ENCODE assay signal across 12 cellular contexts in genomic region chr17:30113213-30113612, GRCh38. TPM values are rescaled to one million over a fixed set of nuclear protein-coding genes. Genes with fewer than 3 reads are reported as not detected.
DNase-seq lines count a peak whose midpoint lies in the region; ATAC-seq and TF ChIP-seq lines count a peak whose summit lies in the region.
"Had no signal": no experiment of that assay in that cellular context is flagged by ENCODE, and none has a peak within 500 bp of the region (broad histone marks: within the 10 kb centered on the region; RNA-seq: fewer than 3 reads in every experiment).

No MANE protein-coding gene starts in this region.

- H3K27ac ChIP-seq in 22Rv1, result peak overlapping the region; percentile 29; the same call in 1 of the 2 replicates
- peak overlapping the region; percentile 89 for H3K27ac ChIP-seq in PC-3 (ENCODE audit: low read length)
- H3K27ac ChIP-seq in esophagus muscularis mucosa (replicated peaks in 1 of 4), result no peak overlapping the region
- H3K27ac ChIP-seq in SK-N-SH (ENCODE audit: low read depth in 2 of 2, low read length in 1 of 2), result no peak overlapping the region
- H3K27ac ChIP-seq: dorsolateral prefrontal cortex had no signal

- ATAC-seq in GM21381 (IDR thresholded peaks at IDR 0.05; ENCODE audit: unreplicated experiment), result peak; percentile 42
- ATAC-seq in PC-3, result peak; percentile 87

- intact Hi-C loops in PC-3 (cut with micrococcal nuclease), result no loop called here
- intact Hi-C loops in esophagus muscularis mucosa (cut with DNase I), result no loop called here

- no peak for TF ChIP-seq EP300 in esophagus muscularis mucosa (IDR thresholded peaks at IDR 0.05)
- no peak for TF ChIP-seq EP300 in SK-N-SH (IDR thresholded peaks at IDR 0.05; ENCODE audit: borderline replicate concordance in 1 of 2, low read depth in 1 of 2, low read length in 1 of 2)

- CTCF ChIA-PET in PC-3 (lab: Charles Lee), result interaction anchor here (1.1 kb wide), 1 partner anchor 8 kb away, joined by 4 read pairs; no protein-coding TSS in a partner anchor
- CTCF ChIA-PET in HEK293T (lab: Yijun Ruan, JAX), result interaction anchor here (1.3 to 4.4 kb wide), 2 partner anchors 8 to 20 kb away, joined by 4 to 35 read pairs; no protein-coding TSS in a partner anchor
- CTCF ChIA-PET in SK-N-SH (lab: Yijun Ruan, JAX), result interaction anchor here (1.1 to 4.3 kb wide), 5 partner anchors 8 to 227 kb away, joined by 3 to 34 read pairs (median 17); no protein-coding TSS in a partner anchor

- peak overlapping the region; percentile 27; the same call in 1 of the 2 replicates for H2AFZ ChIP-seq in PC-3 (ENCODE audit: low read length)
- no peak overlapping the region for H2AFZ ChIP-seq in SK-N-SH (ENCODE audit: low read depth)

- H3F3A ChIP-seq in PC-3 (ENCODE audit: low read length, unreplicated experiment) (peaks cover 3% of the 10 kb centered on the region), SK-N-SH (replicated peaks; ENCODE audit: insufficient read depth) (peaks cover 4% of the 10 kb centered on the region)

- peaks cover 22% of the 10 kb centered on the region for H3K4me1 ChIP-seq in PC-3 (ENCODE audit: insufficient read depth, low read length)
- H3K4me1 ChIP-seq in esophagus muscularis mucosa, result peaks cover 8 to 14% (median 11%) of the 10 kb centered on the region in 4 donors
- peaks cover 3 to 5% of the 10 kb centered on the region in 2 experiments; a peak in 2 of 4 replicates for H3K4me1 ChIP-seq in SK-N-SH (ENCODE audit: control insufficient read depth in 1 of 2, insufficient read depth in 2 of 2, low read depth in 1 of 2, low read length in 1 of 2)

- peaks cover 13% of the 10 kb centered on the region for H3K4me1 Mint-ChIP-seq in nephron progenitor cell

- no peak for TF ChIP-seq CTCF in 22Rv1 (IDR thresholded peaks at IDR 0.05)
- TF ChIP-seq CTCF in PC-3 (conservative IDR thresholded peaks at IDR 0.05; ENCODE audit: low read depth, low read length), result no peak
- TF ChIP-seq CTCF in esophagus muscularis mucosa (IDR thresholded peaks at IDR 0.05), result no peak
- TF ChIP-seq CTCF in nephron progenitor cell (IDR thresholded peaks at IDR 0.05), result no peak
- TF ChIP-seq CTCF in SK-N-SH (IDR thresholded peaks at IDR 0.05), result no peak

- H3K9me3 ChIP-seq in PC-3 (ENCODE audit: low read length) (no peaks in the 10 kb centered on the region), esophagus muscularis mucosa (no peaks in the 10 kb centered on the region), SK-N-SH (no peaks in the 10 kb centered on the region)

- H3K9me2 ChIP-seq in PC-3 (replicated peaks; ENCODE audit: low read length) (no peaks in the 10 kb centered on the region), SK-N-SH (no peaks in the 10 kb centered on the region)

- peaks cover 17% of the 10 kb centered on the region for H3K27me3 Mint-ChIP-seq in nephron progenitor cell (ENCODE audit: low read depth, poor library complexity)

- H3K4me2 ChIP-seq in PC-3 (ENCODE audit: low read length) (peak overlapping the region; percentile 79), SK-N-SH (no peak overlapping the region)

- TF ChIP-seq RAD21 in SK-N-SH (IDR thresholded peaks at IDR 0.05; ENCODE audit: low read length), result no peak

- POLR2A ChIA-PET in PC-3 (lab: Charles Lee; ENCODE audit: unreplicated experiment), result interaction anchor here (0.6 to 1.2 kb wide), 2 partner anchors 8 to 37 kb away, joined by 3 to 8 read pairs; no protein-coding TSS in a partner anchor
- POLR2A ChIA-PET in HEK293T (lab: Yijun Ruan, JAX), result interaction anchor here (1.0 kb wide), 1 partner anchor 9 kb away, joined by 5 read pairs; no protein-coding TSS in a partner anchor
- POLR2A ChIA-PET in SK-N-SH (lab: Yijun Ruan, JAX), result interaction anchor here (1.4 kb wide), 1 partner anchor 9 kb away, joined by 4 read pairs; no protein-coding TSS in a partner anchor

- H4K20me1 ChIP-seq in PC-3 (ENCODE audit: low read length) (no peaks in the 10 kb centered on the region), SK-N-SH (ENCODE audit: insufficient read depth) (no peaks in the 10 kb centered on the region; the same call in 1 of the 2 replicates)

- H3K9ac ChIP-seq in PC-3 (ENCODE audit: low read length) (peak overlapping the region; percentile 43; the same call in 1 of the 2 replicates), SK-N-SH (no peak overlapping the region)

- H3K4me3 Mint-ChIP-seq in nephron progenitor cell, result no peak overlapping the region
- H3K4me3 Mint-ChIP-seq: CD14-positive monocyte had no signal

- no peak overlapping the region for H3K27ac Mint-ChIP-seq in nephron progenitor cell

- no peaks in the 10 kb centered on the region for H3K27me3 ChIP-seq in PC-3 (ENCODE audit: low read length)
- H3K27me3 ChIP-seq in esophagus muscularis mucosa, result no peaks in the 10 kb centered on the region
- no peaks in the 10 kb centered on the region for H3K27me3 ChIP-seq in SK-N-SH (ENCODE audit: insufficient read depth)
- H3K27me3 ChIP-seq: dorsolateral prefrontal cortex had no signal

- H3K36me3 ChIP-seq in PC-3 (ENCODE audit: low read depth, low read length), result no peaks in the 10 kb centered on the region
- H3K36me3 ChIP-seq in esophagus muscularis mucosa, result no peaks in the 10 kb centered on the region
- no peaks in the 10 kb centered on the region for H3K36me3 ChIP-seq in SK-N-SH (replicated peaks in 1 of 2; ENCODE audit: control insufficient read depth in 1 of 2, insufficient read depth in 2 of 2, low read length in 1 of 2)

- no peak for TF ChIP-seq POLR2A in esophagus muscularis mucosa (IDR thresholded peaks at IDR 0.05; ENCODE audit: low read depth)

- H3K36me3 Mint-ChIP-seq in nephron progenitor cell (ENCODE audit: low read depth), result peaks cover 4% of the 10 kb centered on the region
- H3K36me3 Mint-ChIP-seq: CD14-positive monocyte had no signal

- peak; percentile 96 for DNase-seq in PC-3
- peak; percentile 55 for DNase-seq in esophagus muscularis mucosa (ENCODE audit: extremely low spot score)
- no peak for DNase-seq in COLO668 (lab: John Stamatoyannopoulos, UW; ENCODE audit: unreplicated experiment)
- no peak for DNase-seq in HEK293T (ENCODE audit: extremely low spot score)
- DNase-seq in nephron progenitor cell, result no peak
- DNase-seq in SK-N-SH, result no peak
- DNase-seq: activated CD8-positive, alpha-beta memory T cell treated with anti-CD3 and anti-CD28 coated beads, Interleukin-2, amount 50 U/mL, for 4 hours; dorsolateral prefrontal cortex; posterior cingulate gyrus had no signal

- peak overlapping the region; percentile 37; the same call in 1 of the 2 replicates for H3K4me3 ChIP-seq in PC-3 (ENCODE audit: low read length)
- no peak overlapping the region for H3K4me3 ChIP-seq in esophagus muscularis mucosa
- no peak overlapping the region for H3K4me3 ChIP-seq in SK-N-SH (ENCODE audit: low read depth in 2 of 2, low read length in 1 of 2)
- H3K4me3 ChIP-seq: dorsolateral prefrontal cortex had no signal

- no TSS peak for BruUV-seq in PC-3 (replicated peaks; lab: Mats Ljungman, UMichigan)

- H3K79me2 ChIP-seq in PC-3 (ENCODE audit: low read length) (peaks cover 16% of the 10 kb centered on the region), SK-N-SH (ENCODE audit: insufficient read depth) (peaks cover 16% of the 10 kb centered on the region)

- H3K9me3 Mint-ChIP-seq in nephron progenitor cell, result no peaks in the 10 kb centered on the region

TF ChIP-seq in HEK293T, 16 proteins besides CTCF, POLR2A, EP300 and RAD21:
- TF ChIP-seq CTBP1 (IDR thresholded peaks at IDR 0.05; ENCODE audit: borderline replicate concordance) (no peak), FOXA1 (IDR thresholded peaks at IDR 0.05) (no peak), L3MBTL2 (conservative IDR thresholded peaks at IDR 0.05) (no peak), SUZ12 (IDR thresholded peaks at IDR 0.05) (no peak), LEF1 (IDR thresholded peaks at IDR 0.05; ENCODE audit: borderline replicate concordance) (no peak), PKNOX1 (IDR thresholded peaks at IDR 0.05) (no peak), FOXK2 (IDR thresholded peaks at IDR 0.05) (no peak), ZNF384 (IDR thresholded peaks at IDR 0.05) (no peak), TARDBP (IDR thresholded peaks at IDR 0.05) (no peak), FOXM1 (IDR thresholded peaks at IDR 0.05; ENCODE audit: borderline replicate concordance) (no peak), NFRKB (IDR thresholded peaks at IDR 0.05) (no peak), SP1 (IDR thresholded peaks at IDR 0.05) (no peak)

TF ChIP-seq in SK-N-SH, 30 proteins besides CTCF, POLR2A, EP300 and RAD21:
- no peak for TF ChIP-seq FOXJ3 (CRISPR knock-in tag; IDR thresholded peaks at IDR 0.05)
- no peak for TF ChIP-seq USF2 (IDR thresholded peaks at IDR 0.05; ENCODE audit: borderline replicate concordance, low read depth, low read length)
- TF ChIP-seq GABPA (IDR thresholded peaks at IDR 0.05; ENCODE audit: low read depth), result no peak
- no peak for TF ChIP-seq TCF12 (IDR thresholded peaks at IDR 0.05)
- no peak for TF ChIP-seq GATA2 (CRISPR knock-in tag; IDR thresholded peaks at IDR 0.05)
- no peak for TF ChIP-seq NFIC (IDR thresholded peaks at IDR 0.05; ENCODE audit: borderline replicate concordance)
- TF ChIP-seq YY1 (IDR thresholded peaks at IDR 0.05; ENCODE audit: low read depth), result no peak
- no peak for TF ChIP-seq CHD2 (IDR thresholded peaks at IDR 0.05; ENCODE audit: low read length, partially characterized antibody)
- no peak for TF ChIP-seq ELF1 (IDR thresholded peaks at IDR 0.05)

RNA-seq across cellular contexts. Expression of gene NSRP1, which starts 3.4 kb away (rescaled TPM):
- total RNA-seq in PC-3 (2014; rRNA removed), result 6.4 and 8.6 TPM in 2 replicates
- total RNA-seq in esophagus muscularis mucosa, result 10 to 100 TPM; 20.0 to 38.6 (median 30.3) TPM
- 9.6 and 10.8 TPM in 2 replicates for polyA plus RNA-seq in SK-N-SH (2012; rRNA removed)
- polyA plus RNA-seq in SK-N-SH (2012; cell fraction: cytosol; rRNA removed), result 12.3 and 18.5 TPM in 2 replicates
- 7.2 and 13.1 TPM in 2 replicates for polyA plus RNA-seq in SK-N-SH (2012; cell fraction: nucleus; rRNA removed)

Comparison
In these comparisons a context has a peak if more than half of its experiments do, and no peak if none do; other contexts are left out.
1. H3K27ac ChIP-seq: peak in 22Rv1 (single experiment) and PC-3 (single experiment); none in esophagus muscularis mucosa (0 of 4) and SK-N-SH (0 of 2).
2. DNase-seq: peak in PC-3 (single experiment) and esophagus muscularis mucosa (single experiment); none in COLO668 (single experiment), HEK293T (single experiment), nephron progenitor cell (single experiment) and SK-N-SH (single experiment).